1 cellular context compared by ENCODE assay signal in the genomic region with DNA sequence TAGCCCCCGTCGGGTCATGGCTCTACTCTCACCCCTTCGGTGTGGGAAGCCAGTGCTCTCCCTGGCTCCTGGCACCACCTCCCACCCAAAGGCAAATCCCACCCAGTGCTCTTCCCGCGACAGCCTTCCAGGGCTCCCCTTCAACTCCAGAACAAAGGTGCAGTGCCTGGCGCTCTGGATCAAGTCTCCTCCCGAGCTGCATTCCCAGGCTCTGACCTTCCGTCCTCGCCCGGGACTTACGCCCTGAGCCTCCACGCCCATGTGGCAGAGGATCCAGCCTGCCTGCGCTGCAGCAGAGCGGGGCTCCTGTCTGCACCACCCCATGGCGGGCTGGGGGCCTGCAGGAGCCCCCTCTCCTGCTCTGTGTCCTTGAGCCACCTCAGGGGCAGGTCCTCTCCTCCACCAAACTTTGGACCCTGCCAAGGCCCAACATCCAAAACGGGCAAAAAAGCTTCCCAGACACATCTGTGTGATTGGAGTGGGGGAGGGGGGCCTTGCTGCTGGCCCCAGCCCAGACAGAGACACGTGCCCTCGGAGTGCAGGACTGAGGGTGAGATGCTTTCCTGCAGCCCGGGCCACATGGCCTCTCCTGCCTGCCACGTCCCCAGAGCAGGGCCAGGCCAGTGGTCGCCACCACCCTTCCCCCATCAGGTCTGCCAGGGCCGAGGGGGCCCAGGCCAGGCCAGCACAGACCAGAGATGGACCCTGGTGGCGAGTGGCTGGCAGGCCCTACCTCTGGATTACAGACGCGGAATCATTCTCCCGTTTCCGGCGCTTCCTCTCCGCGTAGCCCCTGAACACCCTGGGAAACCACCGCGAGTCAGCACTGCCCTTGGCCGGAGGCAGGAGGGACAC.
TF ChIP-seq lines count a peak whose summit lies in the region.

No MANE protein-coding gene starts in this region.

TF ChIP-seq in HepG2, 621 proteins besides CTCF, POLR2A, EP300 and RAD21 (continued from another document and continues in another):
- TF ChIP-seq NCOA5 (CRISPR knock-in tag; IDR thresholded peaks at IDR 0.05): no peak
- TF ChIP-seq SOX6 (IDR thresholded peaks at IDR 0.05): no peak
- peak; percentile 84 for TF ChIP-seq SOX6 (CRISPR knock-in tag; IDR thresholded peaks at IDR 0.05)
- TF ChIP-seq, protein P1, sequence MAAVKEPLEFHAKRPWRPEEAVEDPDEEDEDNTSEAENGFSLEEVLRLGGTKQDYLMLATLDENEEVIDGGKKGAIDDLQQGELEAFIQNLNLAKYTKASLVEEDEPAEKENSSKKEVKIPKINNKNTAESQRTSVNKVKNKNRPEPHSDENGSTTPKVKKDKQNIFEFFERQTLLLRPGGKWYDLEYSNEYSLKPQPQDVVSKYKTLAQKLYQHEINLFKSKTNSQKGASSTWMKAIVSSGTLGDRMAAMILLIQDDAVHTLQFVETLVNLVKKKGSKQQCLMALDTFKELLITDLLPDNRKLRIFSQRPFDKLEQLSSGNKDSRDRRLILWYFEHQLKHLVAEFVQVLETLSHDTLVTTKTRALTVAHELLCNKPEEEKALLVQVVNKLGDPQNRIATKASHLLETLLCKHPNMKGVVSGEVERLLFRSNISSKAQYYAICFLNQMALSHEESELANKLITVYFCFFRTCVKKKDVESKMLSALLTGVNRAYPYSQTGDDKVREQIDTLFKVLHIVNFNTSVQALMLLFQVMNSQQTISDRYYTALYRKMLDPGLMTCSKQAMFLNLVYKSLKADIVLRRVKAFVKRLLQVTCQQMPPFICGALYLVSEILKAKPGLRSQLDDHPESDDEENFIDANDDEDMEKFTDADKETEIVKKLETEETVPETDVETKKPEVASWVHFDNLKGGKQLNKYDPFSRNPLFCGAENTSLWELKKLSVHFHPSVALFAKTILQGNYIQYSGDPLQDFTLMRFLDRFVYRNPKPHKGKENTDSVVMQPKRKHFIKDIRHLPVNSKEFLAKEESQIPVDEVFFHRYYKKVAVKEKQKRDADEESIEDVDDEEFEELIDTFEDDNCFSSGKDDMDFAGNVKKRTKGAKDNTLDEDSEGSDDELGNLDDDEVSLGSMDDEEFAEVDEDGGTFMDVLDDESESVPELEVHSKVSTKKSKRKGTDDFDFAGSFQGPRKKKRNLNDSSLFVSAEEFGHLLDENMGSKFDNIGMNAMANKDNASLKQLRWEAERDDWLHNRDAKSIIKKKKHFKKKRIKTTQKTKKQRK (IDR thresholded peaks at IDR 0.05; ENCODE audit: low read length): no peak
- TF ChIP-seq, protein P2, sequence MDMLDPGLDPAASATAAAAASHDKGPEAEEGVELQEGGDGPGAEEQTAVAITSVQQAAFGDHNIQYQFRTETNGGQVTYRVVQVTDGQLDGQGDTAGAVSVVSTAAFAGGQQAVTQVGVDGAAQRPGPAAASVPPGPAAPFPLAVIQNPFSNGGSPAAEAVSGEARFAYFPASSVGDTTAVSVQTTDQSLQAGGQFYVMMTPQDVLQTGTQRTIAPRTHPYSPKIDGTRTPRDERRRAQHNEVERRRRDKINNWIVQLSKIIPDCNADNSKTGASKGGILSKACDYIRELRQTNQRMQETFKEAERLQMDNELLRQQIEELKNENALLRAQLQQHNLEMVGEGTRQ (IDR thresholded peaks at IDR 0.05; ENCODE audit: low read depth, low read length): peak; percentile 56
- TF ChIP-seq, protein P2 (CRISPR knock-in tag; IDR thresholded peaks at IDR 0.05; ENCODE audit: borderline replicate concordance): peak; percentile 80
- TF ChIP-seq ELF4 (CRISPR knock-in tag; IDR thresholded peaks at IDR 0.05; ENCODE audit: borderline replicate concordance): no peak
- TF ChIP-seq ARNT2 (CRISPR knock-in tag; IDR thresholded peaks at IDR 0.05; ENCODE audit: low read depth): 0 out of 2 replicates have a peak, but pooled peaks have one; percentile 19
- TF ChIP-seq IRF1 (CRISPR knock-in tag; IDR thresholded peaks at IDR 0.05; ENCODE audit: low read depth): no peak
- TF ChIP-seq SNAPC2 (CRISPR knock-in tag; IDR thresholded peaks at IDR 0.05): peak; percentile 92
- TF ChIP-seq AGO1 (IDR thresholded peaks at IDR 0.05; ENCODE audit: low read depth, low read length, poor library complexity, severe bottlenecking): no peak
- TF ChIP-seq BCL6 (CRISPR knock-in tag; IDR thresholded peaks at IDR 0.05): peak; percentile 50
- TF ChIP-seq, protein P3, sequence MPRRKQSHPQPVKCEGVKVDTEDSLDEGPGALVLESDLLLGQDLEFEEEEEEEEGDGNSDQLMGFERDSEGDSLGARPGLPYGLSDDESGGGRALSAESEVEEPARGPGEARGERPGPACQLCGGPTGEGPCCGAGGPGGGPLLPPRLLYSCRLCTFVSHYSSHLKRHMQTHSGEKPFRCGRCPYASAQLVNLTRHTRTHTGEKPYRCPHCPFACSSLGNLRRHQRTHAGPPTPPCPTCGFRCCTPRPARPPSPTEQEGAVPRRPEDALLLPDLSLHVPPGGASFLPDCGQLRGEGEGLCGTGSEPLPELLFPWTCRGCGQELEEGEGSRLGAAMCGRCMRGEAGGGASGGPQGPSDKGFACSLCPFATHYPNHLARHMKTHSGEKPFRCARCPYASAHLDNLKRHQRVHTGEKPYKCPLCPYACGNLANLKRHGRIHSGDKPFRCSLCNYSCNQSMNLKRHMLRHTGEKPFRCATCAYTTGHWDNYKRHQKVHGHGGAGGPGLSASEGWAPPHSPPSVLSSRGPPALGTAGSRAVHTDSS (CRISPR knock-in tag; conservative IDR thresholded peaks at IDR 0.05): no peak
- peak; percentile 93; the same call in 1 of the 2 replicates for TF ChIP-seq LBX2 (CRISPR knock-in tag; IDR thresholded peaks at IDR 0.05; ENCODE audit: borderline replicate concordance)
- 0 out of 2 replicates have a peak, but pooled peaks have one; percentile 37 for TF ChIP-seq PHF20 (CRISPR knock-in tag; IDR thresholded peaks at IDR 0.05)
- TF ChIP-seq ZNF766 (CRISPR knock-in tag; IDR thresholded peaks at IDR 0.05; ENCODE audit: borderline replicate concordance): peak; percentile 81; the same call in 1 of the 2 replicates
- TF ChIP-seq ZNF678 (CRISPR knock-in tag; IDR thresholded peaks at IDR 0.05): 0 out of 2 replicates have a peak, but pooled peaks have one; percentile 34
- peak; percentile 93 for TF ChIP-seq THRA (CRISPR knock-in tag; IDR thresholded peaks at IDR 0.05; ENCODE audit: borderline replicate concordance)
- peak; percentile 91 for TF ChIP-seq ZSCAN31 (CRISPR knock-in tag; IDR thresholded peaks at IDR 0.05; ENCODE audit: low read depth)
- no peak for TF ChIP-seq TEF (CRISPR knock-in tag; IDR thresholded peaks at IDR 0.05)
- TF ChIP-seq THAP11 (CRISPR knock-in tag; IDR thresholded peaks at IDR 0.05): peak; percentile 62
- TF ChIP-seq HCFC1 (IDR thresholded peaks at IDR 0.05; ENCODE audit: low read depth, low read length): no peak
- TF ChIP-seq, protein P4, sequence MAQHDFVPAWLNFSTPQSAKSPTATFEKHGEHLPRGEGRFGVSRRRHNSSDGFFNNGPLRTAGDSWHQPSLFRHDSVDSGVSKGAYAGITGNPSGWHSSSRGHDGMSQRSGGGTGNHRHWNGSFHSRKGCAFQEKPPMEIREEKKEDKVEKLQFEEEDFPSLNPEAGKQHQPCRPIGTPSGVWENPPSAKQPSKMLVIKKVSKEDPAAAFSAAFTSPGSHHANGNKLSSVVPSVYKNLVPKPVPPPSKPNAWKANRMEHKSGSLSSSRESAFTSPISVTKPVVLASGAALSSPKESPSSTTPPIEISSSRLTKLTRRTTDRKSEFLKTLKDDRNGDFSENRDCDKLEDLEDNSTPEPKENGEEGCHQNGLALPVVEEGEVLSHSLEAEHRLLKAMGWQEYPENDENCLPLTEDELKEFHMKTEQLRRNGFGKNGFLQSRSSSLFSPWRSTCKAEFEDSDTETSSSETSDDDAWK (CRISPR knock-in tag; IDR thresholded peaks at IDR 0.05): no peak
- TF ChIP-seq HIVEP1 (CRISPR knock-in tag; IDR thresholded peaks at IDR 0.05): peak; percentile 87
- no peak for TF ChIP-seq PCBP2 (optimal IDR thresholded peaks at IDR 0.05; ENCODE audit: low read depth, low read length, poor library complexity, severe bottlenecking)
- no peak for TF ChIP-seq MZF1 (CRISPR knock-in tag; IDR thresholded peaks at IDR 0.05; ENCODE audit: borderline replicate concordance)
- peak; percentile 4; the same call in 1 of the 2 replicates for TF ChIP-seq ZNF143 (CRISPR knock-in tag; IDR thresholded peaks at IDR 0.05)
- no peak for TF ChIP-seq TOE1 (CRISPR knock-in tag; IDR thresholded peaks at IDR 0.05)
- no peak for TF ChIP-seq ZNF101 (CRISPR knock-in tag; IDR thresholded peaks at IDR 0.05; ENCODE audit: borderline replicate concordance, low read depth)
- TF ChIP-seq CHCHD3 (CRISPR knock-in tag; IDR thresholded peaks at IDR 0.05): no peak
- peak; percentile 95 for TF ChIP-seq NRL (CRISPR knock-in tag; IDR thresholded peaks at IDR 0.05; ENCODE audit: borderline replicate concordance)
- TF ChIP-seq, protein P5, sequence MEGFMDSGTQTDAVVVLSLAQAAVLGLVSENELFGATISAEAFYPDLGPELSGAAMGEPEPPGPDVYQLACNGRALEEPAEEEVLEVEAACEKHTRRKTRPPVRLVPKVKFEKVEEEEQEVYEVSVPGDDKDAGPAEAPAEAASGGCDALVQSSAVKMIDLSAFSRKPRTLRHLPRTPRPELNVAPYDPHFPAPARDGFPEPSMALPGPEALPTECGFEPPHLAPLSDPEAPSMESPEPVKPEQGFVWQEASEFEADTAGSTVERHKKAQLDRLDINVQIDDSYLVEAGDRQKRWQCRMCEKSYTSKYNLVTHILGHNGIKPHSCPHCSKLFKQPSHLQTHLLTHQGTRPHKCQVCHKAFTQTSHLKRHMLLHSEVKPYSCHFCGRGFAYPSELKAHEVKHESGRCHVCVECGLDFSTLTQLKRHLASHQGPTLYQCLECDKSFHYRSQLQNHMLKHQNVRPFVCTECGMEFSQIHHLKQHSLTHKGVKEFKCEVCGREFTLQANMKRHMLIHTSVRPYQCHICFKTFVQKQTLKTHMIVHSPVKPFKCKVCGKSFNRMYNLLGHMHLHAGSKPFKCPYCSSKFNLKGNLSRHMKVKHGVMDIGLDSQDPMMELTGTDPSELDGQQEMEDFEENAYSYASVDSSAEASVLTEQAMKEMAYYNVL (CRISPR knock-in tag; IDR thresholded peaks at IDR 0.05; ENCODE audit: borderline replicate concordance): peak; percentile 51; the same call in 1 of the 2 replicates
- peak; percentile 82; the same call in 1 of the 2 replicates for TF ChIP-seq ZNF703 (CRISPR knock-in tag; IDR thresholded peaks at IDR 0.05; ENCODE audit: borderline replicate concordance)
- 0 out of 2 replicates have a peak, but pooled peaks have one; percentile 74 for TF ChIP-seq SMAD1 (CRISPR knock-in tag; IDR thresholded peaks at IDR 0.05; ENCODE audit: borderline replicate concordance, low read depth)
- TF ChIP-seq ZBTB39 (CRISPR knock-in tag; IDR thresholded peaks at IDR 0.05): no peak
- TF ChIP-seq DDIT3 (CRISPR knock-in tag; IDR thresholded peaks at IDR 0.05): no peak
- no peak for TF ChIP-seq ZMAT5 (CRISPR knock-in tag; IDR thresholded peaks at IDR 0.05; ENCODE audit: borderline replicate concordance, low read depth)
- no peak for TF ChIP-seq XRCC5 (optimal IDR thresholded peaks at IDR 0.05; ENCODE audit: low read length)
- peak; percentile 94 for TF ChIP-seq ZFP36L1 (CRISPR knock-in tag; IDR thresholded peaks at IDR 0.05)
- TF ChIP-seq ZNF790 (CRISPR knock-in tag; IDR thresholded peaks at IDR 0.05; ENCODE audit: borderline replicate concordance): peak; percentile 62; the same call in 1 of the 2 replicates
